ENCODE assay signal across 18 cellular contexts in the genomic region with DNA sequence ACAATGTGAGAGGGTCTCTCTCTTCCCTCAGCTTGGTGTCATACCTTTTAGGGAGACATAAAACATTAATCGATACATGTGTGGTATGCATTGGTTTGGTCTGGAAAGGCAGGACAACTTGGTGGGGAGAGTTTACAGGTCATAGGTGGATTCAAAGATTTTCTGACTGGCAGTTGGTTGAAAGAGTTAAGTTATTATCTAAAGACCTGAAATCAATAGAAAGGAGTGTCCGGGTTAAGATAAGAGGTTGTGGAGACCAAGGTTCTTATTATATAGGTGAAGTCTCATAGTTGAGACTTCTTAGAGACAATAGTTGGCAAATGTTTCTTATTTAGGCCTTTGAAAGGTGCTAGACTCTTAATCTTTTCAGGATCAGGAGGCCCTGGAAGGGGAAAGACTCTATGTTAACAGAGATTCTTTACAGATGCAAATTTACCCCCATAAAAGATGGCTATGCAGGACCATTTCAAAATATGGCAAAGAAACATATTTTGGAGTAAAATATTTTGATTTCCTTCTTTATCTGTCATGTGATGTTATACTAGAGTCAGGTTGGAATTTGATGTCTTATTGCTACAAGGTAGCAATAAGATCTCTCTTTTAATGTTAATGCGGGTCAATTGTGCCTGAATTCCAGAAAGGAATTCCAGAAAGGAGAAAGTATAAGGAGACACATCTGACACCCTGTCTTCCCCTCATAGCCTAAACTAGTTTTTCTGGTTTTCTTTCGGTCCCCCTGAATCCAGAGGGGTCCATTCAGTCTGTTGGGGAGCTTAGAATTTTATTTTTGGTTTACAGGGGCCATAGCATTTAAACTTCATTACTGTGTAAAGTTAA. TPM values are rescaled to one million over a fixed set of nuclear protein-coding genes. Genes with fewer than 3 reads are reported as not detected.
A peak's percentile ranks its signal among the peaks of the same experiment; 100 is the strongest.
DNase-seq lines count a peak whose midpoint lies in the region; ATAC-seq and TF ChIP-seq lines count a peak whose summit lies in the region.
"Had no signal": no experiment of that assay in that cellular context is flagged by ENCODE, and none has a peak within 500 bp of the region (broad histone marks: within the 10 kb centered on the region; RNA-seq: fewer than 3 reads in every experiment).

No MANE protein-coding gene starts in this region.

- peaks cover 10 to 41% (median 20%) of the 10 kb centered on the region in 10 experiments for H3K4me1 ChIP-seq in BLaER1 treated with 17β-estradiol and CSF1 and Interleukin-3, amounts not matched to agents 10 nM and 100 nM
- peaks cover 71% of the 10 kb centered on the region for H3K4me1 ChIP-seq in Karpas-422 (ENCODE audit: low read length)
- peaks cover 3% of the 10 kb centered on the region for H3K4me1 ChIP-seq in parathyroid adenoma

- POLR2A ChIA-PET in T-cell (lab: Charles Lee), result interaction anchor here in 1 of 2 donors (0.5 to 0.6 kb wide), 2 partner anchors 285 to 627 kb away, joined by 3 to 7 read pairs; no protein-coding TSS in a partner anchor

- H3K36me3 Mint-ChIP-seq in T-cell, result no peaks in the 10 kb centered on the region
- H3K36me3 Mint-ChIP-seq: CD14-positive monocyte had no signal

- CTCF ChIA-PET in T-cell (lab: Charles Lee), result interaction anchor here (0.6 to 6.8 kb wide), 5 partner anchors 12 to 246 kb away, joined by 3 to 37 read pairs (median 4); no protein-coding TSS in a partner anchor

- DNase-seq in Karpas-422 (no peak), epithelial cell of prostate (ENCODE audit: low read depth, low spot score) (no peak), T-cell (no peak)
- DNase-seq in activated T-cell treated with anti-CD3 and anti-CD28 coated beads, Interleukin-2, amount 50 U/mL, for 48 hours, result no peak
- DNase-seq: Caco-2, HFFc6, Kasumi-1, NCI-H1930, NCI-H2171 treated with DMSO at 0.1 percent for 48 hours, NCI-H510A, SHP77 had no signal

- H3K36me3 ChIP-seq in BLaER1 treated with 17β-estradiol and CSF1 and Interleukin-3, amounts not matched to agents 10 nM and 100 nM, result no peaks in the 10 kb centered on the region
- no peaks in the 10 kb centered on the region; the same call in 1 of the 2 replicates for H3K36me3 ChIP-seq in Karpas-422 (ENCODE audit: insufficient read depth, low read length)
- H3K36me3 ChIP-seq in parathyroid adenoma (ENCODE audit: control insufficient read depth, insufficient read depth, low read length), result no peaks in the 10 kb centered on the region

- H3K4me3 Mint-ChIP-seq in T-cell, result no peak overlapping the region
- H3K4me3 Mint-ChIP-seq: CD14-positive monocyte, HFFc6 had no signal

- no peaks in the 10 kb centered on the region for H3K27me3 ChIP-seq in BLaER1 treated with 17β-estradiol and CSF1 and Interleukin-3, amounts not matched to agents 10 nM and 100 nM
- H3K27me3 ChIP-seq in Karpas-422 (ENCODE audit: low read length), result no peaks in the 10 kb centered on the region
- H3K27me3 ChIP-seq in parathyroid adenoma (ENCODE audit: control insufficient read depth, insufficient read depth, low read length), result no peaks in the 10 kb centered on the region

- H4K20me1 ChIP-seq in BLaER1 treated with 17β-estradiol and CSF1 and Interleukin-3, amounts not matched to agents 10 nM and 100 nM, result no peaks in the 10 kb centered on the region
- H4K20me1 ChIP-seq in Karpas-422 (ENCODE audit: insufficient read depth, low read depth, low read length), result no peaks in the 10 kb centered on the region

- H3K9me2 ChIP-seq in Karpas-422 (replicated peaks; ENCODE audit: insufficient read depth, low read length), result no peaks in the 10 kb centered on the region

- H3K9ac ChIP-seq in BLaER1 treated with 17β-estradiol and CSF1 and Interleukin-3, amounts not matched to agents 10 nM and 100 nM, result no peak overlapping the region
- no peak overlapping the region for H3K9ac ChIP-seq in Karpas-422 (ENCODE audit: low read length)
- no peak overlapping the region for H3K9ac ChIP-seq in parathyroid adenoma

- peak overlapping the region in 9 of 11 experiments; percentile 8 to 69 (median 25); a peak in 12 of 22 replicates for H3K4me2 ChIP-seq in BLaER1 treated with 17β-estradiol and CSF1 and Interleukin-3, amounts not matched to agents 10 nM and 100 nM
- H3K4me2 ChIP-seq in Karpas-422 (ENCODE audit: low read depth, low read length, poor library complexity, severe bottlenecking), result peak overlapping the region; percentile 63
- no peak overlapping the region for H3K4me2 ChIP-seq in parathyroid adenoma (ENCODE audit: low read length)

- no peak for ATAC-seq in activated CD4-positive, CD25-positive, alpha-beta regulatory T cell treated with anti-CD3 and anti-CD28 coated beads, Interleukin-2, amount 50 U/mL, for 24 hours
- no peak for ATAC-seq in T-cell (replicated peaks in 1 of 4)
- ATAC-seq in GM21786 (IDR thresholded peaks at IDR 0.05; ENCODE audit: unreplicated experiment), result no peak

- peaks cover under 1 to 1% (median 1%) of the 10 kb centered on the region in 3 donors for H3K4me1 Mint-ChIP-seq in T-cell

- no peak overlapping the region for H3K27ac ChIP-seq in BLaER1 treated with 17β-estradiol and CSF1 and Interleukin-3, amounts not matched to agents 10 nM and 100 nM
- H3K27ac ChIP-seq in Karpas-422 (ENCODE audit: low read length) (peak overlapping the region; percentile 95), epithelial cell of prostate (peak overlapping the region; percentile 41), parathyroid adenoma (peak overlapping the region; percentile 42)
- H3K27ac ChIP-seq: HL-60 had no signal

- no peak overlapping the region for H3K4me3 ChIP-seq in BLaER1 treated with 17β-estradiol and CSF1 and Interleukin-3, amounts not matched to agents 10 nM and 100 nM
- H3K4me3 ChIP-seq in Karpas-422 (ENCODE audit: low read length) (peak overlapping the region; percentile 6; the same call in 1 of the 2 replicates), parathyroid adenoma (ENCODE audit: low read depth, low read length) (no peak overlapping the region)
- H3K4me3 ChIP-seq: GM12878 had no signal

- peak overlapping the region; percentile 34; the same call in 1 of the 2 replicates for H2AFZ ChIP-seq in Karpas-422 (ENCODE audit: low read length)
- peak overlapping the region; percentile 33 for H2AFZ ChIP-seq in parathyroid adenoma

- H3K27ac Mint-ChIP-seq in T-cell, result no peak overlapping the region
- H3K27ac Mint-ChIP-seq: HFFc6 had no signal

- peaks cover 0 to 3% of the 10 kb centered on the region in 2 donors for H3K27me3 Mint-ChIP-seq in T-cell

- H3K9me3 ChIP-seq in BLaER1 treated with 17β-estradiol and CSF1 and Interleukin-3, amounts not matched to agents 10 nM and 100 nM (replicated peaks in 1 of 11), result peaks cover 9 to 29% (median 22%) of the 10 kb centered on the region in 11 experiments; a peak in 20 of 22 replicates
- no peaks in the 10 kb centered on the region for H3K9me3 ChIP-seq in Karpas-422 (ENCODE audit: low read length)
- H3K9me3 ChIP-seq in parathyroid adenoma (ENCODE audit: control insufficient read depth, low read length), result no peaks in the 10 kb centered on the region

- H3K79me2 ChIP-seq in Karpas-422 (ENCODE audit: low read length) (no peaks in the 10 kb centered on the region), parathyroid adenoma (no peaks in the 10 kb centered on the region)

- no peaks in the 10 kb centered on the region for H3K9me3 Mint-ChIP-seq in T-cell

- no peak for TF ChIP-seq CTCF in parathyroid adenoma (IDR thresholded peaks at IDR 0.05)

RNA-seq across cellular contexts. Expression of a gene that starts 59.2 kb away (rescaled TPM):
- 20.2 and 25.6 TPM in 2 replicates for total RNA-seq in Karpas-422 (2014; rRNA removed; shearing (Covaris generic); ENCODE audit: low replicate concordance)
- 10 to 100 TPM; 10.4 to 19.7 (median 16.2) TPM for total RNA-seq in T-cell

Comparison
In these comparisons a context has a peak if more than half of its experiments do, and no peak if none do; other contexts are left out.
1. H3K27ac ChIP-seq: peak in Karpas-422 (single experiment), epithelial cell of prostate (single experiment) and parathyroid adenoma (single experiment); none in BLaER1 treated with 17β-estradiol and CSF1 and Interleukin-3, amounts not matched to agents 10 nM and 100 nM (0 of 11).